In the genomic region with DNA sequence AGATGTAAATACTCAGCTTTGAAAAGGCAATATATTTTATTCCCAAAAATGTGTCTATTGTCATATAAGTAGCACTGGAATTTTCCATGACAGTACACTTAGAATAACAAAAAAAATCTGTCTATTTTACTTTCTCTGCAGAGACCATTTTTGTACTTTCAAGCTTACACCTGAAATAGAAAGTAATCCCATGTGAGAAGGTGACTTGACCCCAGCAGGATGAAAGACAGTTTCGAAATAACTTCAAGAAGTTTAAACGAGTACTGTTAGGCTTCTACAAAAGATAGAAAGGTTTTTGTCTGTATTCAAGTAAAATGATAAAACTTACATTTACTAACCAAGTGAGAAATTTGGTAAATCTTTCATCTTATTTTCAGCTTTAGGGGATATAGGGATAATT, we compare ENCODE assay signal across 29 cellular contexts.
"Had no signal": no experiment of that assay in that cellular context is flagged by ENCODE, and none has a peak within 500 bp of the region (broad histone marks: within the 10 kb centered on the region; RNA-seq: fewer than 3 reads in every experiment).

No MANE protein-coding gene starts in this region.

- H3K9me3 ChIP-seq: esophagus squamous epithelium, heart right ventricle, left lung, ovary, psoas muscle, sigmoid colon, stomach, thyroid gland, vagina had no signal

- DNase-seq: effector CD8-positive, alpha-beta T cell; endodermal cell; esophagus squamous epithelium; foreskin melanocyte; glutamatergic neuron; heart right ventricle; hippocampal formation; left cardiac atrium; left lung; mesenchymal stem cell; naive thymus-derived CD8-positive, alpha-beta T cell; nephron progenitor cell; occipital lobe; ovary; posterior cingulate gyrus; psoas muscle; right cardiac atrium; sigmoid colon; stimulated activated CD4-positive, alpha-beta T cell treated with anti-CD3 and anti-CD28 coated beads, Interleukin-2, amount 100 ng/mL, for 24 hours; stimulated activated CD4-positive, alpha-beta T cell treated with anti-CD3 and anti-CD28 coated beads, Interleukin-4, amount 100 ng/mL, for 24 hours; stimulated activated naive CD4-positive, alpha-beta T cell treated with Interleukin-2 at 50 U/mL for 16 hours; stomach; thyroid gland; trophoblast cell had no signal

- H3K4me1 ChIP-seq: esophagus squamous epithelium, heart right ventricle, left lung, psoas muscle, sigmoid colon, stomach, thyroid gland, vagina had no signal

- ATAC-seq: heart right ventricle; left cardiac atrium; left lung; naive thymus-derived CD8-positive, alpha-beta T cell; psoas muscle; right cardiac atrium; stimulated activated effector memory CD8-positive, alpha-beta T cell treated with anti-CD3 and anti-CD28 coated beads, Interleukin-12 subunit alpha, Interleukin-12 subunit beta, amount 100 ng/mL, for 72 hours had no signal

- H3K27me3 Mint-ChIP-seq: dendritic cell treated with granulocyte-macrophage colony-stimulating factor and Interleukin-4, amounts not matched to agents 40 ng/mL and 50 ng/mL, for 4 days had no signal

- H3K27ac ChIP-seq: esophagus squamous epithelium, heart right ventricle, left lung, ovary, psoas muscle, sigmoid colon, stomach, thyroid gland, vagina had no signal

- H3K9me3 Mint-ChIP-seq: dendritic cell treated with granulocyte-macrophage colony-stimulating factor and Interleukin-4, amounts not matched to agents 40 ng/mL and 50 ng/mL, for 4 days; endodermal cell; mesothelial cell of epicardium; naive thymus-derived CD8-positive, alpha-beta T cell; nephron progenitor cell; stimulated activated effector memory CD8-positive, alpha-beta T cell treated with anti-CD3 and anti-CD28 coated beads, Interleukin-12 subunit alpha, Interleukin-12 subunit beta, amount 100 ng/mL, for 72 hours had no signal

- FAIRE-seq: islet of Langerhans had no signal

- H3K27ac Mint-ChIP-seq: dendritic cell treated with granulocyte-macrophage colony-stimulating factor and Interleukin-4, amounts not matched to agents 40 ng/mL and 50 ng/mL, for 4 days; endodermal cell; mesothelial cell of epicardium; nephron progenitor cell; stimulated activated effector memory CD8-positive, alpha-beta T cell treated with anti-CD3 and anti-CD28 coated beads, Interleukin-12 subunit alpha, Interleukin-12 subunit beta, amount 100 ng/mL, for 72 hours had no signal

- H3K27me3 ChIP-seq: esophagus squamous epithelium, heart right ventricle, left lung, ovary, sigmoid colon, stomach, thyroid gland, vagina had no signal

- H3K4me3 ChIP-seq: esophagus squamous epithelium, heart right ventricle, left lung, ovary, psoas muscle, sigmoid colon, stomach, thyroid gland, vagina had no signal

- H3K36me3 ChIP-seq: esophagus squamous epithelium, heart right ventricle, left lung, ovary, sigmoid colon, stomach, thyroid gland, vagina had no signal

- H3K4me3 Mint-ChIP-seq: dendritic cell treated with granulocyte-macrophage colony-stimulating factor and Interleukin-4, amounts not matched to agents 40 ng/mL and 50 ng/mL, for 4 days; endodermal cell; mesothelial cell of epicardium; naive thymus-derived CD8-positive, alpha-beta T cell; nephron progenitor cell; stimulated activated effector memory CD8-positive, alpha-beta T cell treated with anti-CD3 and anti-CD28 coated beads, Interleukin-12 subunit alpha, Interleukin-12 subunit beta, amount 100 ng/mL, for 72 hours had no signal

- H3K36me3 Mint-ChIP-seq: mesothelial cell of epicardium; stimulated activated effector memory CD8-positive, alpha-beta T cell treated with anti-CD3 and anti-CD28 coated beads, Interleukin-12 subunit alpha, Interleukin-12 subunit beta, amount 100 ng/mL, for 72 hours had no signal

- H3K4me1 Mint-ChIP-seq: stimulated activated effector memory CD8-positive, alpha-beta T cell treated with anti-CD3 and anti-CD28 coated beads, Interleukin-12 subunit alpha, Interleukin-12 subunit beta, amount 100 ng/mL, for 72 hours had no signal
